Comparison of ENCODE assay signal across 17 cellular contexts in genomic region chr10:114327537-114328277, GRCh38.
"Had no signal": no experiment of that assay in that cellular context is flagged by ENCODE, and none has a peak within 500 bp of the region (broad histone marks: within the 10 kb centered on the region; RNA-seq: fewer than 3 reads in every experiment).

No MANE protein-coding gene starts in this region.

- H3K36me3 Mint-ChIP-seq: activated CD4-positive, alpha-beta memory T cell treated with anti-CD3 and anti-CD28 coated beads for 36 hours; activated naive CD8-positive, alpha-beta T cell treated with anti-CD3 and anti-CD28 coated beads for 36 hours; immature natural killer cell; stimulated activated naive B cell treated with anti-CD40 and anti-IgM and Interleukin-4, amounts not matched to agents 10 μg/mL and 1 μg/mL and 100 μg/mL, for 72 hours had no signal

- DNase-seq: activated B cell treated with CpG ODN at 0.5 μM for 24 hours; activated CD4-positive, alpha-beta memory T cell treated with anti-CD3 and anti-CD28 coated beads for 36 hours; activated CD4-positive, alpha-beta T cell treated with anti-CD3 and anti-CD28 coated beads for 4 hours; activated naive CD4-positive, alpha-beta T cell treated with Interleukin-2 at 50 U/mL for 16 hours; activated naive CD8-positive, alpha-beta T cell treated with anti-CD3 and anti-CD28 coated beads for 36 hours; activated T-cell treated with anti-CD3 and anti-CD28 coated beads, Interleukin-2, amount 50 U/mL, for 48 hours; effector CD4-positive, alpha-beta T cell; immature natural killer cell; right lobe of liver; stimulated activated CD4-positive, alpha-beta T cell treated with anti-CD3 and anti-CD28 coated beads, Interleukin-2, amount 100 ng/mL, for 48 hours; stimulated activated CD8-positive, alpha-beta memory T cell treated with anti-CD3 and anti-CD28 coated beads, Interleukin-4, amount 100 ng/mL, for 48 hours; stimulated activated naive B cell treated with anti-CD40 and anti-IgM and Interleukin-4, amounts not matched to agents 10 μg/mL and 1 μg/mL and 100 μg/mL, for 72 hours; T-helper 9 cell; transverse colon had no signal

- H3K4me3 ChIP-seq: breast epithelium, neural progenitor cell, right lobe of liver, smooth muscle cell, transverse colon had no signal

- H3K9me3 ChIP-seq: breast epithelium, right lobe of liver, transverse colon had no signal

- H3K4me1 Mint-ChIP-seq: activated B cell treated with CpG ODN at 0.5 μM for 24 hours; activated naive CD8-positive, alpha-beta T cell treated with anti-CD3 and anti-CD28 coated beads for 36 hours; immature natural killer cell; stimulated activated naive B cell treated with anti-CD40 and anti-IgM and Interleukin-4, amounts not matched to agents 10 μg/mL and 1 μg/mL and 100 μg/mL, for 72 hours had no signal

- H3K36me3 ChIP-seq: breast epithelium, neural progenitor cell, right lobe of liver, transverse colon had no signal

- H3K9me3 Mint-ChIP-seq: activated B cell treated with CpG ODN at 0.5 μM for 24 hours; activated CD4-positive, alpha-beta memory T cell treated with anti-CD3 and anti-CD28 coated beads for 36 hours; activated naive CD8-positive, alpha-beta T cell treated with anti-CD3 and anti-CD28 coated beads for 36 hours; immature natural killer cell; neural progenitor cell; stimulated activated naive B cell treated with anti-CD40 and anti-IgM and Interleukin-4, amounts not matched to agents 10 μg/mL and 1 μg/mL and 100 μg/mL, for 72 hours had no signal

- ATAC-seq: right lobe of liver; stimulated activated naive B cell treated with anti-CD40 and anti-IgM and Interleukin-4, amounts not matched to agents 10 μg/mL and 1 μg/mL and 100 μg/mL, for 72 hours had no signal

- H3K27me3 Mint-ChIP-seq: activated CD4-positive, alpha-beta memory T cell treated with anti-CD3 and anti-CD28 coated beads for 36 hours; activated naive CD8-positive, alpha-beta T cell treated with anti-CD3 and anti-CD28 coated beads for 36 hours; stimulated activated naive B cell treated with anti-CD40 and anti-IgM and Interleukin-4, amounts not matched to agents 10 μg/mL and 1 μg/mL and 100 μg/mL, for 72 hours had no signal

- H3K9ac ChIP-seq: neural progenitor cell had no signal

- H3K4me3 Mint-ChIP-seq: activated B cell treated with CpG ODN at 0.5 μM for 24 hours; activated CD4-positive, alpha-beta memory T cell treated with anti-CD3 and anti-CD28 coated beads for 36 hours; activated naive CD8-positive, alpha-beta T cell treated with anti-CD3 and anti-CD28 coated beads for 36 hours; immature natural killer cell; neural progenitor cell; stimulated activated naive B cell treated with anti-CD40 and anti-IgM and Interleukin-4, amounts not matched to agents 10 μg/mL and 1 μg/mL and 100 μg/mL, for 72 hours had no signal

- H3K27ac Mint-ChIP-seq: activated B cell treated with CpG ODN at 0.5 μM for 24 hours; activated CD4-positive, alpha-beta memory T cell treated with anti-CD3 and anti-CD28 coated beads for 36 hours; activated naive CD8-positive, alpha-beta T cell treated with anti-CD3 and anti-CD28 coated beads for 36 hours; immature natural killer cell; neural progenitor cell; stimulated activated naive B cell treated with anti-CD40 and anti-IgM and Interleukin-4, amounts not matched to agents 10 μg/mL and 1 μg/mL and 100 μg/mL, for 72 hours had no signal

- H3K27me3 ChIP-seq: breast epithelium, neural progenitor cell, right lobe of liver, transverse colon had no signal

- H2AFZ ChIP-seq: neural progenitor cell had no signal

- H3K4me1 ChIP-seq: breast epithelium, right lobe of liver, transverse colon had no signal

- H3K4me2 ChIP-seq: neural progenitor cell, smooth muscle cell had no signal

- H3K27ac ChIP-seq: breast epithelium, neural progenitor cell, right lobe of liver, transverse colon had no signal
